ENCODE assay signal across 9 cellular contexts in genomic region chr5:179792612-179793469, GRCh38. TPM values are rescaled to one million over a fixed set of nuclear protein-coding genes. Genes with fewer than 3 reads are reported as not detected.
DNase-seq lines count a peak whose midpoint lies in the region; ATAC-seq and TF ChIP-seq lines count a peak whose summit lies in the region.
"Had no signal": no experiment of that assay in that cellular context is flagged by ENCODE, and none has a peak within 500 bp of the region (broad histone marks: within the 10 kb centered on the region; RNA-seq: fewer than 3 reads in every experiment).

No MANE protein-coding gene starts in this region.

- H3K27me3 ChIP-seq in colonic mucosa, result no peaks in the 10 kb centered on the region
- H3K27me3 ChIP-seq in vagina, result no peaks in the 10 kb centered on the region

- H3K27ac Mint-ChIP-seq in natural killer cell treated with Interleukin-12 subunit alpha and Interleukin-12 subunit beta and Interleukin-15 and Interleukin-18, amount 100 ng/mL, for 72 hours, result peak overlapping the region; percentile 71 to 92

- DNase-seq in Right ventricle myocardium superior (peak; percentile 66), cardiac septum (ENCODE audit: low spot score) (no peak), colonic mucosa (peak; percentile 38), vagina (ENCODE audit: extremely low spot score in 2 of 2) (no peak), NCI-H2029 (lab: John Stamatoyannopoulos, UW) (no peak), GDM1 (lab: John Stamatoyannopoulos, UW) (no peak)
- no peak for DNase-seq in natural killer cell treated with Interleukin-12 subunit alpha and Interleukin-12 subunit beta and Interleukin-15 and Interleukin-18, amount 100 ng/mL, for 72 hours (ENCODE audit: low spot score)
- DNase-seq: stimulated activated CD4-positive, alpha-beta T cell treated with anti-CD3 and anti-CD28 coated beads, Interleukin-4, amount 100 ng/mL, for 24 hours had no signal

- H3K36me3 Mint-ChIP-seq in natural killer cell treated with Interleukin-12 subunit alpha and Interleukin-12 subunit beta and Interleukin-15 and Interleukin-18, amount 100 ng/mL, for 72 hours, result peaks cover 5% of the 10 kb centered on the region

- H3K9ac ChIP-seq in colonic mucosa (ENCODE audit: low read depth in 2 of 2, low read length in 2 of 2), result no peak overlapping the region

- peaks cover 23 to 26% of the 10 kb centered on the region in 2 donors for H3K4me1 Mint-ChIP-seq in natural killer cell treated with Interleukin-12 subunit alpha and Interleukin-12 subunit beta and Interleukin-15 and Interleukin-18, amount 100 ng/mL, for 72 hours (ENCODE audit: low read depth in 2 of 2)

- H3K27me3 Mint-ChIP-seq in natural killer cell treated with Interleukin-12 subunit alpha and Interleukin-12 subunit beta and Interleukin-15 and Interleukin-18, amount 100 ng/mL, for 72 hours, result no peaks in the 10 kb centered on the region

- peaks cover 2% of the 10 kb centered on the region for H3K36me3 ChIP-seq in colonic mucosa
- peaks cover 0 to 8% of the 10 kb centered on the region in 2 donors for H3K36me3 ChIP-seq in vagina

- H3K4me3 Mint-ChIP-seq in natural killer cell treated with Interleukin-12 subunit alpha and Interleukin-12 subunit beta and Interleukin-15 and Interleukin-18, amount 100 ng/mL, for 72 hours, result peak overlapping the region; percentile 70

- no peak overlapping the region for H3K4me3 ChIP-seq in colonic mucosa
- H3K4me3 ChIP-seq in vagina, result no peak overlapping the region

- H3K4me1 ChIP-seq in colonic mucosa (peaks cover 4% of the 10 kb centered on the region), vagina (peaks cover 45% of the 10 kb centered on the region)

- H3K9me3 ChIP-seq in colonic mucosa, result no peaks in the 10 kb centered on the region
- no peaks in the 10 kb centered on the region for H3K9me3 ChIP-seq in vagina

- H3K9me3 Mint-ChIP-seq in natural killer cell treated with Interleukin-12 subunit alpha and Interleukin-12 subunit beta and Interleukin-15 and Interleukin-18, amount 100 ng/mL, for 72 hours, result no peaks in the 10 kb centered on the region

- peak overlapping the region; percentile 17 for H3K27ac ChIP-seq in colonic mucosa
- peak overlapping the region; percentile 94 for H3K27ac ChIP-seq in vagina

- no peak for TF ChIP-seq CTCF in colonic mucosa (IDR thresholded peaks at IDR 0.05)
- TF ChIP-seq CTCF in vagina (IDR thresholded peaks at IDR 0.05), result no peak

- peak; percentile 0 for ATAC-seq in Right ventricle myocardium superior (ENCODE audit: poor library complexity)
- no peak for ATAC-seq in natural killer cell treated with Interleukin-12 subunit alpha and Interleukin-12 subunit beta and Interleukin-15 and Interleukin-18, amount 100 ng/mL, for 72 hours
- ATAC-seq in HG03097 (IDR thresholded peaks at IDR 0.05; ENCODE audit: low FRiP score, unreplicated experiment), result no peak

- no peak for TF ChIP-seq POLR2A in vagina (IDR thresholded peaks at IDR 0.05)

- intact Hi-C loops in Right ventricle myocardium superior (cut with DNase I), result loop anchor here (10.0 kb wide), 1 partner anchor 118 kb away; no protein-coding TSS in a partner anchor
- intact Hi-C loops in cardiac septum (cut with DNase I), result no loop called here
- intact Hi-C loops in colonic mucosa (cut with DNase I), result no loop called here
- intact Hi-C loops in vagina (cut with DNase I), result loop anchor here (10.0 kb wide), 1 partner anchor 108 kb away; the partner anchor contains the start of gene CBY3

RNA-seq across cellular contexts. Expression of gene LTC4S, which starts 0.9 kb away (rescaled TPM):
- total RNA-seq in Right ventricle myocardium superior (7.6 TPM), cardiac septum (12.8 TPM), colonic mucosa (1 to 10 TPM; 5.3 to 5.4 TPM), vagina (10.6 TPM)
- 1 to 10 TPM; 2.9 to 4.0 TPM for total RNA-seq in natural killer cell treated with Interleukin-12 subunit alpha and Interleukin-12 subunit beta and Interleukin-15 and Interleukin-18, amount 100 ng/mL, for 72 hours

RNA-seq across cellular contexts. Expression of gene MGAT4B, which starts 13.8 kb away (rescaled TPM):
- total RNA-seq in Right ventricle myocardium superior (93.3 TPM), cardiac septum (160 TPM), colonic mucosa (100 to 1,000 TPM; 332 to 540 TPM), vagina (95.5 TPM)
- 100 to 1,000 TPM in 1 of 2 donors, 10 to 100 TPM in 1; 73.2 to 105 TPM for total RNA-seq in natural killer cell treated with Interleukin-12 subunit alpha and Interleukin-12 subunit beta and Interleukin-15 and Interleukin-18, amount 100 ng/mL, for 72 hours

RNA-seq across cellular contexts. Expression of gene SQSTM1, which starts 27.9 kb away (rescaled TPM):
- 437 TPM for total RNA-seq in Right ventricle myocardium superior
- total RNA-seq in cardiac septum, result 372 TPM
- total RNA-seq in colonic mucosa, result 100 to 1,000 TPM; 262 to 388 TPM
- total RNA-seq in natural killer cell treated with Interleukin-12 subunit alpha and Interleukin-12 subunit beta and Interleukin-15 and Interleukin-18, amount 100 ng/mL, for 72 hours, result 100 to 1,000 TPM; 218 to 332 TPM
- total RNA-seq in vagina, result 373 TPM

Comparison
In these comparisons a context has a peak if more than half of its experiments do, and no peak if none do; other contexts are left out.
1. DNase-seq: peak in Right ventricle myocardium superior (single experiment) and colonic mucosa (single experiment); none in cardiac septum (single experiment), natural killer cell treated with Interleukin-12 subunit alpha and Interleukin-12 subunit beta and Interleukin-15 and Interleukin-18, amount 100 ng/mL, for 72 hours (single experiment), vagina (0 of 2), NCI-H2029 (single experiment) and GDM1 (single experiment).
2. intact Hi-C loops: an anchor here in Right ventricle myocardium superior (10.0 kb wide) and vagina (10.0 kb wide); none called in cardiac septum and colonic mucosa.